ENCODE assay signal across 26 cellular contexts in genomic region chr5:68793074-68793473, GRCh38.
"Had no signal": no experiment of that assay in that cellular context is flagged by ENCODE, and none has a peak within 500 bp of the region (broad histone marks: within the 10 kb centered on the region; RNA-seq: fewer than 3 reads in every experiment).

No MANE protein-coding gene starts in this region.

- H3K36me3 ChIP-seq: ascending aorta had no signal

- H3K27ac Mint-ChIP-seq: activated CD4-positive, alpha-beta memory T cell treated with anti-CD3 and anti-CD28 coated beads, Interleukin-2, amount 10 ng/mL, durations not matched to agents 7 days and 5 days; activated CD4-positive, alpha-beta T cell treated with anti-CD3 and anti-CD28 coated beads, Interleukin-2, amount 10 ng/mL, durations not matched to agents 7 days and 5 days; activated naive CD4-positive, alpha-beta T cell treated with anti-CD3 and anti-CD28 coated beads, Interleukin-2, amount 10 ng/mL, durations not matched to agents 7 days and 5 days; activated naive CD8-positive, alpha-beta T cell treated with anti-CD3 and anti-CD28 coated beads, Interleukin-2, amount 10 ng/mL, durations not matched to agents 7 days and 5 days; activated T-cell treated with anti-CD3 and anti-CD28 coated beads, Interleukin-2, amount 50 U/mL, for 24 hours; activated T-cell treated with anti-CD3 and anti-CD28 coated beads, Interleukin-2, amount 50 U/mL, for 72 hours; brain; effector memory CD8-positive, alpha-beta T cell; WTC11 had no signal

- H3K36me3 Mint-ChIP-seq: activated naive CD4-positive, alpha-beta T cell treated with anti-CD3 and anti-CD28 coated beads, Interleukin-2, amount 10 ng/mL, durations not matched to agents 7 days and 5 days; activated naive CD4-positive, alpha-beta T cell treated with anti-CD3 and anti-CD28 coated beads, Interleukin-2, amount 50 U/mL, for 72 hours; brain; WTC11 had no signal

- H3K27me3 ChIP-seq: ascending aorta had no signal

- DNase-seq: activated CD4-positive, alpha-beta memory T cell treated with anti-CD3 and anti-CD28 coated beads, Interleukin-2, amount 10 ng/mL, durations not matched to agents 7 days and 5 days; activated CD4-positive, alpha-beta T cell treated with anti-CD3 and anti-CD28 coated beads for 1 hour; activated CD4-positive, alpha-beta T cell treated with anti-CD3 and anti-CD28 coated beads for 4 hours; activated CD4-positive, alpha-beta T cell treated with anti-CD3 and anti-CD28 coated beads, Interleukin-2, amount 10 ng/mL, durations not matched to agents 7 days and 5 days; activated CD4-positive, alpha-beta T cell treated with anti-CD3 and anti-CD28 coated beads, Interleukin-2, amount 50 U/mL, for 4 hours; activated CD8-positive, alpha-beta memory T cell treated with anti-CD3 and anti-CD28 coated beads, Interleukin-2, amount 50 U/mL, for 48 hours; activated gamma-delta T cell; activated naive CD4-positive, alpha-beta T cell; activated naive CD4-positive, alpha-beta T cell treated with anti-CD3 and anti-CD28 coated beads, Interleukin-2, amount 10 ng/mL, durations not matched to agents 7 days and 5 days; activated naive CD8-positive, alpha-beta T cell treated with anti-CD3 and anti-CD28 coated beads, Interleukin-2, amount 10 ng/mL, durations not matched to agents 7 days and 5 days; activated T-cell treated with anti-CD3 and anti-CD28 coated beads for 4 hours; activated T-cell treated with anti-CD3 and anti-CD28 coated beads, Interleukin-2, amount 50 U/mL, for 24 hours; activated T-cell treated with anti-CD3 and anti-CD28 coated beads, Interleukin-2, amount 50 U/mL, for 72 hours; dermis blood vessel endothelial cell; effector CD4-positive, alpha-beta T cell; effector memory CD8-positive, alpha-beta T cell; erythroblast; foreskin fibroblast; head of caudate nucleus; T-helper 2 cell had no signal

- H3K4me1 Mint-ChIP-seq: activated CD4-positive, alpha-beta memory T cell treated with anti-CD3 and anti-CD28 coated beads, Interleukin-2, amount 10 ng/mL, durations not matched to agents 7 days and 5 days; activated CD4-positive, alpha-beta T cell treated with anti-CD3 and anti-CD28 coated beads, Interleukin-2, amount 10 ng/mL, durations not matched to agents 7 days and 5 days; activated naive CD4-positive, alpha-beta T cell treated with anti-CD3 and anti-CD28 coated beads, Interleukin-2, amount 10 ng/mL, durations not matched to agents 7 days and 5 days; activated naive CD8-positive, alpha-beta T cell treated with anti-CD3 and anti-CD28 coated beads, Interleukin-2, amount 10 ng/mL, durations not matched to agents 7 days and 5 days; central memory CD8-positive, alpha-beta T cell had no signal

- ATAC-seq: activated naive CD4-positive, alpha-beta T cell treated with anti-CD3 and anti-CD28 coated beads, Interleukin-2, amount 50 U/mL, for 72 hours; activated T-cell treated with anti-CD3 and anti-CD28 coated beads, Interleukin-2, amount 50 U/mL, for 72 hours; effector memory CD8-positive, alpha-beta T cell; WTC11 had no signal

- H3K27ac ChIP-seq: ascending aorta, coronary artery had no signal

- H3K4me3 Mint-ChIP-seq: activated CD4-positive, alpha-beta memory T cell treated with anti-CD3 and anti-CD28 coated beads, Interleukin-2, amount 10 ng/mL, durations not matched to agents 7 days and 5 days; activated CD4-positive, alpha-beta T cell treated with anti-CD3 and anti-CD28 coated beads, Interleukin-2, amount 10 ng/mL, durations not matched to agents 7 days and 5 days; activated naive CD4-positive, alpha-beta T cell treated with anti-CD3 and anti-CD28 coated beads, Interleukin-2, amount 10 ng/mL, durations not matched to agents 7 days and 5 days; activated naive CD8-positive, alpha-beta T cell treated with anti-CD3 and anti-CD28 coated beads, Interleukin-2, amount 10 ng/mL, durations not matched to agents 7 days and 5 days; activated T-cell treated with anti-CD3 and anti-CD28 coated beads, Interleukin-2, amount 50 U/mL, for 24 hours; activated T-cell treated with anti-CD3 and anti-CD28 coated beads, Interleukin-2, amount 50 U/mL, for 72 hours; brain; central memory CD8-positive, alpha-beta T cell; effector memory CD8-positive, alpha-beta T cell; WTC11 had no signal

- H3K4me3 ChIP-seq: ascending aorta, coronary artery had no signal

- H3K27me3 Mint-ChIP-seq: activated naive CD8-positive, alpha-beta T cell treated with anti-CD3 and anti-CD28 coated beads, Interleukin-2, amount 10 ng/mL, durations not matched to agents 7 days and 5 days; central memory CD8-positive, alpha-beta T cell had no signal

- H3K9me3 Mint-ChIP-seq: activated CD4-positive, alpha-beta memory T cell treated with anti-CD3 and anti-CD28 coated beads, Interleukin-2, amount 10 ng/mL, durations not matched to agents 7 days and 5 days; activated CD4-positive, alpha-beta T cell treated with anti-CD3 and anti-CD28 coated beads, Interleukin-2, amount 10 ng/mL, durations not matched to agents 7 days and 5 days; activated naive CD4-positive, alpha-beta T cell treated with anti-CD3 and anti-CD28 coated beads, Interleukin-2, amount 10 ng/mL, durations not matched to agents 7 days and 5 days; activated T-cell treated with anti-CD3 and anti-CD28 coated beads, Interleukin-2, amount 50 U/mL, for 24 hours; activated T-cell treated with anti-CD3 and anti-CD28 coated beads, Interleukin-2, amount 50 U/mL, for 72 hours; central memory CD8-positive, alpha-beta T cell; effector memory CD8-positive, alpha-beta T cell had no signal
